Comparison of ENCODE assay signal across 18 cellular contexts in the genomic region with DNA sequence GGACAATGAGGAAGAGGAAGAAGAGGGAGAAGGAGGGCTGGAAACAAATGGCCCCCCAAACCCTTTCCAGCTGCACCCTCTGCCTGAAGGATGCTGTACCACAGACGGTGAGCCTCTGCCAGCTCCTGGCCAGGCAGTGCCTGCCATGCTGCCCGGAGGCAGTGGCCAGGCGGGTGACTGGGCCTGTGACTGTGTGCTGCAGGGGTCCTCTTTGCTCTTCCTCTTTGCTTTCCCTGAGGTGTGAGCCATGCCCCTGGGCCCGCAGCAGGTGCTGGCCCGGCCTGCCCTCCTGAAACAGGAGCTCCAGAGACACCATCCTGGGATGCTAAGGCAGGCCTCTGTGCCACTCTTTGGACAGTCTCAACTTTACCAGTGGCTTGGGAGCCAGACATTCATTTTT. TPM values are rescaled to one million over a fixed set of nuclear protein-coding genes. Genes with fewer than 3 reads are reported as not detected.
A peak's percentile ranks its signal among the peaks of the same experiment; 100 is the strongest.
DNase-seq lines count a peak whose midpoint lies in the region; ATAC-seq, FAIRE-seq and TF ChIP-seq lines count a peak whose summit lies in the region.
"Had no signal": no experiment of that assay in that cellular context is flagged by ENCODE, and none has a peak within 500 bp of the region (broad histone marks: within the 10 kb centered on the region; RNA-seq: fewer than 3 reads in every experiment).

No MANE protein-coding gene starts in this region.

- no peak for ATAC-seq in sciatic nerve
- no peak for ATAC-seq in GM21367 (IDR thresholded peaks at IDR 0.05; ENCODE audit: unreplicated experiment)
- ATAC-seq: GM23338 had no signal

- no peaks in the 10 kb centered on the region for H3K4me1 ChIP-seq in kidney (ENCODE audit: control insufficient read depth in 1 of 2, insufficient read depth in 1 of 2, low read depth in 1 of 2, low read length in 2 of 2)
- no peaks in the 10 kb centered on the region for H3K4me1 ChIP-seq in uterus

- H3K27me3 ChIP-seq in WERI-Rb-1 (ENCODE audit: insufficient read depth, low read depth, severe bottlenecking) (no peaks in the 10 kb centered on the region), uterus (no peaks in the 10 kb centered on the region)

- no peak overlapping the region for H3K4me3 Mint-ChIP-seq in activated naive CD8-positive, alpha-beta T cell treated with anti-CD3 and anti-CD28 coated beads for 36 hours
- no peak overlapping the region for H3K4me3 Mint-ChIP-seq in mesothelial cell of epicardium
- H3K4me3 Mint-ChIP-seq: GM23338 had no signal

- intact Hi-C loops in kidney (cut with DNase I), result no loop called here
- intact Hi-C loops in sciatic nerve (cut with DNase I), result no loop called here
- intact Hi-C loops in uterus (cut with DNase I; ENCODE audit: low total_unique reads), result no loop called here

- H3K36me3 ChIP-seq in WERI-Rb-1, result no peaks in the 10 kb centered on the region
- H3K36me3 ChIP-seq in kidney (ENCODE audit: control insufficient read depth in 1 of 2, insufficient read depth in 2 of 2, low read length in 2 of 2), result no peaks in the 10 kb centered on the region
- no peaks in the 10 kb centered on the region for H3K36me3 ChIP-seq in uterus

- H3K9me3 ChIP-seq in WERI-Rb-1 (ENCODE audit: severe bottlenecking) (no peaks in the 10 kb centered on the region), kidney (ENCODE audit: control insufficient read depth in 1 of 2, low read length in 2 of 2) (no peaks in the 10 kb centered on the region), uterus (no peaks in the 10 kb centered on the region)

- H3K27ac ChIP-seq in WERI-Rb-1 (no peak overlapping the region), kidney (ENCODE audit: low read depth in 2 of 2, low read length in 2 of 2) (no peak overlapping the region), uterus (no peak overlapping the region)
- H3K27ac ChIP-seq: C4-2B had no signal

- no peaks in the 10 kb centered on the region for H3K9me3 Mint-ChIP-seq in activated naive CD8-positive, alpha-beta T cell treated with anti-CD3 and anti-CD28 coated beads for 36 hours
- H3K9me3 Mint-ChIP-seq in mesothelial cell of epicardium, result no peaks in the 10 kb centered on the region
- H3K9me3 Mint-ChIP-seq: GM23338 had no signal

- H3K36me3 Mint-ChIP-seq in activated naive CD8-positive, alpha-beta T cell treated with anti-CD3 and anti-CD28 coated beads for 36 hours, result no peaks in the 10 kb centered on the region
- H3K36me3 Mint-ChIP-seq in mesothelial cell of epicardium, result no peaks in the 10 kb centered on the region

- FAIRE-seq in kidney (lab: Jason Lieb, UNC), result no peak
- FAIRE-seq: D721Med, GM12892, GM18507 had no signal

- TF ChIP-seq CTCF in WERI-Rb-1 (IDR thresholded peaks at IDR 0.05; ENCODE audit: low read depth, low read length) (no peak), kidney (IDR thresholded peaks at IDR 0.05; ENCODE audit: borderline replicate concordance, extremely low read depth, insufficient read depth) (no peak), uterus (IDR thresholded peaks at IDR 0.05) (no peak), mesothelial cell of epicardium (IDR thresholded peaks at IDR 0.05; ENCODE audit: unreplicated experiment) (no peak)

- H3K27ac Mint-ChIP-seq in activated naive CD8-positive, alpha-beta T cell treated with anti-CD3 and anti-CD28 coated beads for 36 hours, result no peak overlapping the region
- H3K27ac Mint-ChIP-seq in mesothelial cell of epicardium, result no peak overlapping the region
- H3K27ac Mint-ChIP-seq: GM23338 had no signal

- no peaks in the 10 kb centered on the region for H3K4me1 Mint-ChIP-seq in activated naive CD8-positive, alpha-beta T cell treated with anti-CD3 and anti-CD28 coated beads for 36 hours
- H3K4me1 Mint-ChIP-seq in mesothelial cell of epicardium, result peaks cover 26% of the 10 kb centered on the region

- TF ChIP-seq POLR2A in uterus (IDR thresholded peaks at IDR 0.05), result no peak

- H3K4me3 ChIP-seq in WERI-Rb-1 (ENCODE audit: low read depth, low read length) (no peak overlapping the region), kidney (ENCODE audit: low read length in 2 of 2) (no peak overlapping the region), uterus (no peak overlapping the region)
- H3K4me3 ChIP-seq: GM23338 had no signal

- peak; percentile 3 for DNase-seq in WERI-Rb-1
- peak; percentile 34 for DNase-seq in kidney
- DNase-seq in sciatic nerve (ENCODE audit: low spot score), result peak; percentile 39
- DNase-seq in uterus, result peak; percentile 7 to 10
- DNase-seq in activated naive CD8-positive, alpha-beta T cell treated with anti-CD3 and anti-CD28 coated beads for 36 hours, result no peak
- DNase-seq in mesothelial cell of epicardium (ENCODE audit: low spot score in 2 of 2, unreplicated experiment in 2 of 2), result no peak
- DNase-seq: ACHN, NCI-H1105, NCI-H1694, NCI-H510A, NCI-H748 treated with DMSO at 0.1 percent for 48 hours, SIG-M5 had no signal

- no peak overlapping the region for H3K9ac ChIP-seq in kidney (ENCODE audit: low read length in 2 of 2)

- peaks cover 17% of the 10 kb centered on the region for H3K27me3 Mint-ChIP-seq in activated naive CD8-positive, alpha-beta T cell treated with anti-CD3 and anti-CD28 coated beads for 36 hours
- no peaks in the 10 kb centered on the region for H3K27me3 Mint-ChIP-seq in mesothelial cell of epicardium (ENCODE audit: low read depth)

RNA-seq across cellular contexts. Expression of a gene that starts 28.6 kb away (rescaled TPM):
- total RNA-seq in kidney, result 0.98 TPM
- polyA plus RNA-seq in kidney (ENCODE audit: insufficient read depth, low read depth, low replicate concordance), result 1.8 TPM
- 6.5 TPM for total RNA-seq in sciatic nerve
- 100 to 1,000 TPM in 2 of 4 donors, 10 to 100 TPM in 2; 20.3 to 166 (median 78.8) TPM for total RNA-seq in uterus
- 1 to 10 TPM in 1 of 2 experiments, under 1 TPM in 1; 0.52 to 1.0 TPM for total RNA-seq in activated naive CD8-positive, alpha-beta T cell treated with anti-CD3 and anti-CD28 coated beads for 36 hours
- total RNA-seq in mesothelial cell of epicardium, result 22.9 to 26.6 TPM (median 26.6 TPM) in 3 replicates

Comparison
In these comparisons a context has a peak if more than half of its experiments do, and no peak if none do; other contexts are left out.
1. DNase-seq: peak in WERI-Rb-1 (single experiment), kidney (single experiment), sciatic nerve (single experiment) and uterus (2 of 2); none in activated naive CD8-positive, alpha-beta T cell treated with anti-CD3 and anti-CD28 coated beads for 36 hours (single experiment) and mesothelial cell of epicardium (0 of 2).